18 cellular contexts compared by ENCODE assay signal in genomic region chr1:2343023-2343935, GRCh38. TPM values are rescaled to one million over a fixed set of nuclear protein-coding genes. Genes with fewer than 3 reads are reported as not detected.
DNase-seq lines count a peak whose midpoint lies in the region; ATAC-seq, FAIRE-seq and TF ChIP-seq lines count a peak whose summit lies in the region.
"Had no signal": no experiment of that assay in that cellular context is flagged by ENCODE, and none has a peak within 500 bp of the region (broad histone marks: within the 10 kb centered on the region; RNA-seq: fewer than 3 reads in every experiment).

No MANE protein-coding gene starts in this region.

- H3K9me3 Mint-ChIP-seq in stimulated activated memory B cell treated with anti-CD40 and anti-IgM and Interleukin-4, amounts not matched to agents 10 μg/mL and 1 μg/mL and 100 μg/mL, for 72 hours: no peaks in the 10 kb centered on the region
- H3K9me3 Mint-ChIP-seq: CD8-positive, alpha-beta memory T cell had no signal

- TF ChIP-seq EP300 in H1 (IDR thresholded peaks at IDR 0.05; ENCODE audit: borderline replicate concordance in 1 of 2, low read depth in 2 of 2, low read length in 2 of 2): no peak

- no peak overlapping the region for H3K18ac ChIP-seq in H1 (ENCODE audit: extremely low read depth, low read length)

- ATAC-seq in left ventricle myocardium superior: no peak
- peak; percentile 13 for ATAC-seq in stimulated activated memory B cell treated with anti-CD40 and anti-IgM and Interleukin-4, amounts not matched to agents 10 μg/mL and 1 μg/mL and 100 μg/mL, for 72 hours
- ATAC-seq in GM18907 (IDR thresholded peaks at IDR 0.05; ENCODE audit: unreplicated experiment): no peak

- no peak overlapping the region for H2BK12ac ChIP-seq in H1 (ENCODE audit: low read depth, low read length)

- H3K9ac ChIP-seq in H1 (replicated peaks in 1 of 4; ENCODE audit: extremely low read depth in 1 of 4, low read depth in 3 of 4, low read length in 3 of 4): no peak overlapping the region

- no peak overlapping the region for H2BK15ac ChIP-seq in H1 (ENCODE audit: low read length)

- H3K23ac ChIP-seq in H1 (ENCODE audit: insufficient read length): no peak overlapping the region

- H2BK120ac ChIP-seq in H1 (replicated peaks; ENCODE audit: low read depth, low read length): no peak overlapping the region

- H3K27me3 Mint-ChIP-seq in stimulated activated memory B cell treated with anti-CD40 and anti-IgM and Interleukin-4, amounts not matched to agents 10 μg/mL and 1 μg/mL and 100 μg/mL, for 72 hours: no peaks in the 10 kb centered on the region
- H3K27me3 Mint-ChIP-seq: CD8-positive, alpha-beta memory T cell had no signal

- peaks cover 0 to 3% of the 10 kb centered on the region in 2 experiments for H4K20me1 ChIP-seq in H1 (replicated peaks in 1 of 2; ENCODE audit: control insufficient read depth in 1 of 2, insufficient read depth in 2 of 2, low read length in 2 of 2)

- H3K36me3 ChIP-seq in H1 (ENCODE audit: control insufficient read depth in 2 of 4, insufficient read depth in 4 of 4, low read length in 3 of 4) (no peaks in the 10 kb centered on the region), esophagus squamous epithelium (no peaks in the 10 kb centered on the region)
- H3K36me3 ChIP-seq: SJCRH30 had no signal

- H3K9me3 ChIP-seq in H1 (ENCODE audit: insufficient read depth in 2 of 2, low read depth in 1 of 2, low read length in 1 of 2) (no peaks in the 10 kb centered on the region), esophagus squamous epithelium (no peaks in the 10 kb centered on the region)
- H3K9me3 ChIP-seq: SJCRH30 had no signal

- H3K79me2 ChIP-seq in H1 (ENCODE audit: control insufficient read depth in 1 of 2, insufficient read depth in 2 of 2, low read length in 2 of 2): no peaks in the 10 kb centered on the region

- no peak for TF ChIP-seq CTCF in H1 (IDR thresholded peaks at IDR 0.05; ENCODE audit: control extremely low read depth in 1 of 3, insufficient read depth in 1 of 3, low read depth in 1 of 3, low read length in 3 of 3)
- no peak for TF ChIP-seq CTCF in esophagus squamous epithelium (IDR thresholded peaks at IDR 0.05)

- no peak overlapping the region for H3K4me2 ChIP-seq in H1 (ENCODE audit: insufficient read depth in 1 of 2, low read depth in 2 of 2, low read length in 2 of 2)

- H3K4me3 Mint-ChIP-seq in stimulated activated memory B cell treated with anti-CD40 and anti-IgM and Interleukin-4, amounts not matched to agents 10 μg/mL and 1 μg/mL and 100 μg/mL, for 72 hours: no peak overlapping the region
- H3K4me3 Mint-ChIP-seq: CD8-positive, alpha-beta memory T cell had no signal

- H4K8ac ChIP-seq in H1 (ENCODE audit: extremely low read depth, insufficient read depth, low read length): peak overlapping the region; percentile 28; the same call in 1 of the 2 replicates

- H3K27ac Mint-ChIP-seq in stimulated activated memory B cell treated with anti-CD40 and anti-IgM and Interleukin-4, amounts not matched to agents 10 μg/mL and 1 μg/mL and 100 μg/mL, for 72 hours: no peak overlapping the region
- H3K27ac Mint-ChIP-seq: CD8-positive, alpha-beta memory T cell had no signal

- POLR2A ChIA-PET in H1 (lab: Charles Lee; ENCODE audit: partially characterized antibody): interaction anchor here (0.6 to 1.0 kb wide), 2 partner anchors 69 to 778 kb away, joined by 3 read pairs; partner anchors contain the start of gene PEX10

- H3K4me3 ChIP-seq in H1 (ENCODE audit: extremely low read depth in 1 of 4, insufficient read depth in 2 of 4, low read depth in 3 of 4, low read length in 4 of 4): no peak overlapping the region
- no peak overlapping the region for H3K4me3 ChIP-seq in esophagus squamous epithelium
- H3K4me3 ChIP-seq: SJCRH30 had no signal

- H3K4ac ChIP-seq in H1 (replicated peaks; ENCODE audit: insufficient read length, low read depth, low read length): no peak overlapping the region

- H3K27me3 ChIP-seq in H1 (replicated peaks in 1 of 4; ENCODE audit: control insufficient read depth in 3 of 4, extremely low read depth in 1 of 4, insufficient read depth in 3 of 4, low read length in 3 of 4): no peaks in the 10 kb centered on the region
- peaks cover 0 to 18% (median 0%) of the 10 kb centered on the region in 4 donors for H3K27me3 ChIP-seq in esophagus squamous epithelium

- H3K36me3 Mint-ChIP-seq in stimulated activated memory B cell treated with anti-CD40 and anti-IgM and Interleukin-4, amounts not matched to agents 10 μg/mL and 1 μg/mL and 100 μg/mL, for 72 hours: no peaks in the 10 kb centered on the region
- H3K36me3 Mint-ChIP-seq: CD8-positive, alpha-beta memory T cell had no signal

- no peak overlapping the region for H3K14ac ChIP-seq in H1 (ENCODE audit: insufficient read length)

- H3K4me1 Mint-ChIP-seq in stimulated activated memory B cell treated with anti-CD40 and anti-IgM and Interleukin-4, amounts not matched to agents 10 μg/mL and 1 μg/mL and 100 μg/mL, for 72 hours: no peaks in the 10 kb centered on the region
- H3K4me1 Mint-ChIP-seq: CD8-positive, alpha-beta memory T cell had no signal

- no peak for FAIRE-seq in H1 (lab: Jason Lieb, UNC)
- FAIRE-seq: A204.1, D721Med, GM12892, GM18507 had no signal

- DNase-seq in left ventricle myocardium superior: peak; percentile 23
- no peak for DNase-seq in cardiac septum (ENCODE audit: low spot score)
- no peak for DNase-seq in H1 (ENCODE audit: low read depth in 1 of 2, low spot score in 2 of 2)
- peak; percentile 33 for DNase-seq in midbrain (lab: John Stamatoyannopoulos, UW)
- DNase-seq in pons (ENCODE audit: low spot score): no peak
- DNase-seq in esophagus squamous epithelium (lab: John Stamatoyannopoulos, UW): no peak
- DNase-seq: H7, KG1, NCI-H1694 treated with DMSO at 0.1 percent for 48 hours, NCI-H748 treated with DMSO at 0.1 percent for 48 hours, SJCRH30 had no signal

- H2AK5ac ChIP-seq in H1 (ENCODE audit: low read depth, low read length): no peak overlapping the region

- H2BK20ac ChIP-seq in H1 (ENCODE audit: low read length): no peak overlapping the region

- no peak for TF ChIP-seq RAD21 in H1 (IDR thresholded peaks at IDR 0.05 in 1 of 2, conservative IDR thresholded peaks at IDR 0.05 in 1 of 2; ENCODE audit: low read depth in 2 of 2, low read length in 2 of 2)

- intact Hi-C loops in left ventricle myocardium superior (cut with micrococcal nuclease) (no loop called here), cardiac septum (cut with DNase I) (no loop called here), esophagus squamous epithelium (cut with DNase I) (no loop called here)

- H4K5ac ChIP-seq in H1 (ENCODE audit: insufficient read length, low read depth, low read length): no peak overlapping the region

- TF ChIP-seq POLR2A in H1 (IDR thresholded peaks at IDR 0.05; ENCODE audit: control extremely low read depth in 1 of 2, low read depth in 2 of 2, low read length in 2 of 2) (no peak), esophagus squamous epithelium (IDR thresholded peaks at IDR 0.05) (no peak)

- H3K27ac ChIP-seq in H1 (ENCODE audit: low read depth, low read length): no peak overlapping the region
- no peak overlapping the region for H3K27ac ChIP-seq in esophagus squamous epithelium
- H3K27ac ChIP-seq: SJCRH30 had no signal

- H3K79me1 ChIP-seq in H1 (ENCODE audit: low read depth, low read length): no peaks in the 10 kb centered on the region

- 94% methylated on average over 27 of the region's 39 CpGs; no CpG with 5 or more reads in 1 of the 2 experiments for WGBS in H1 (ENCODE audit: extremely low coverage in 1 of 2, insufficient coverage in 1 of 2, insufficient read length in 1 of 2, insufficient replicate concordance in 2 of 2, low coverage in 1 of 2, low lambda C conversion rate in 2 of 2, missing lambda C conversion rate in 1 of 2), 2 experiments
- 73 to 86% methylated on average over 10 to 18 of the region's 39 CpGs for WGBS in esophagus squamous epithelium, 2 donors

- H3K4me1 ChIP-seq in H1 (replicated peaks in 1 of 4; ENCODE audit: control insufficient read depth in 3 of 4, insufficient read depth in 4 of 4, low read length in 3 of 4) (no peaks in the 10 kb centered on the region), esophagus squamous epithelium (peaks cover 0 to 10% (median 0%) of the 10 kb centered on the region in 3 donors)

- H4K91ac ChIP-seq in H1 (replicated peaks; ENCODE audit: insufficient read length, low read length): no peak overlapping the region

- no peak overlapping the region for H2BK5ac ChIP-seq in H1 (ENCODE audit: low read depth, low read length)

- H3K23me2 ChIP-seq in H1 (ENCODE audit: low read depth, low read length): no peaks in the 10 kb centered on the region

- no peak overlapping the region for H2AFZ ChIP-seq in H1 (ENCODE audit: low read length)

- no peak overlapping the region for H3K56ac ChIP-seq in H1 (replicated peaks; ENCODE audit: insufficient read length, low read depth, low read length)

- CTCF ChIA-PET in H1 (lab: Charles Lee; ENCODE audit: partially characterized antibody): interaction anchor here (0.6 to 1.8 kb wide), 7 partner anchors 27 to 204 kb away, joined by 3 to 6 read pairs (median 3); partner anchors contain the start of gene FAAP20

TF ChIP-seq in H1, 55 proteins besides CTCF, POLR2A, EP300 and RAD21 (continues in another document):
- no peak for TF ChIP-seq TBP (IDR thresholded peaks at IDR 0.05; ENCODE audit: low read depth, low read length)
- TF ChIP-seq SUZ12 (IDR thresholded peaks at IDR 0.05; ENCODE audit: low read length): no peak

RNA-seq across cellular contexts. Expression of gene MORN1, which starts 48.1 kb away (rescaled TPM):
- total RNA-seq in left ventricle myocardium superior (5.3 TPM), cardiac septum (3.6 TPM), esophagus squamous epithelium (10 to 100 TPM in 1 of 4 donors, 1 to 10 TPM in 3; 6.7 to 10.8 (median 7.0) TPM)
- total RNA-seq in H1 (2021; fragmentation: NEBNext Ultra II Directional; extraction: Animal tissue kit (Norgen Biotek cat#: 25700)): 9.1 and 10.5 TPM in 2 replicates
- 5.0 and 7.6 TPM in 2 replicates for polyA plus RNA-seq in H1 (2011; rRNA removed)
- polyA plus RNA-seq in H1 (2011; cell fraction: cytosol; rRNA removed): 6.9 TPM
- polyA plus RNA-seq in H1 (2011; cell fraction: nucleus; rRNA removed): 15.8 TPM
- polyA plus RNA-seq in H1 (2012, experiment 1 of 2): 4.3 to 8.9 TPM (median 7.8 TPM) in 4 replicates
- 2.9 TPM for polyA plus RNA-seq in H1 (2012, experiment 2 of 2)
- 3.5 TPM for polyA plus RNA-seq in H1 (2013, experiment 1 of 2)
- 3.7 TPM for polyA plus RNA-seq in H1 (2013, experiment 2 of 2)
- 9.2 and 11.9 TPM in 2 replicates for polyA minus RNA-seq in H1 (2011; rRNA and poly(A)+ RNA removed)
- polyA minus RNA-seq in H1 (2011; cell fraction: cytosol; rRNA and poly(A)+ RNA removed): 7.9 TPM
- 14.4 TPM for polyA minus RNA-seq in H1 (2011; cell fraction: nucleus; rRNA and poly(A)+ RNA removed)

RNA-seq across cellular contexts. Expression of gene RER1, which starts 48.4 kb away (rescaled TPM):
- 98.1 TPM for total RNA-seq in left ventricle myocardium superior
- 81.9 TPM for total RNA-seq in cardiac septum
- total RNA-seq in H1 (2021; fragmentation: NEBNext Ultra II Directional; extraction: Animal tissue kit (Norgen Biotek cat#: 25700)): 92.0 and 102 TPM in 2 replicates
- 120 and 134 TPM in 2 replicates for polyA plus RNA-seq in H1 (2011; rRNA removed)
- 93.7 TPM for polyA plus RNA-seq in H1 (2011; cell fraction: cytosol; rRNA removed)
- polyA plus RNA-seq in H1 (2011; cell fraction: nucleus; rRNA removed): 63.8 TPM
- 70.3 to 94.7 TPM (median 80.1 TPM) in 4 replicates for polyA plus RNA-seq in H1 (2012, experiment 1 of 2)
- polyA plus RNA-seq in H1 (2012, experiment 2 of 2): 37.7 TPM
- 96.9 TPM for polyA plus RNA-seq in H1 (2013, experiment 1 of 2)
- 106 TPM for polyA plus RNA-seq in H1 (2013, experiment 2 of 2)
- 133 and 151 TPM in 2 replicates for polyA minus RNA-seq in H1 (2011; rRNA and poly(A)+ RNA removed)
- 34.6 TPM for polyA minus RNA-seq in H1 (2011; cell fraction: cytosol; rRNA and poly(A)+ RNA removed)
- polyA minus RNA-seq in H1 (2011; cell fraction: nucleus; rRNA and poly(A)+ RNA removed): 20.3 TPM
- total RNA-seq in esophagus squamous epithelium: 100 to 1,000 TPM in 1 of 4 donors, 10 to 100 TPM in 3; 63.3 to 136 (median 75.7) TPM

Comparison
In these comparisons a context has a peak if more than half of its experiments do, and no peak if none do; other contexts are left out.
1. DNase-seq: peak in left ventricle myocardium superior (single experiment) and midbrain (single experiment); none in cardiac septum (single experiment), H1 (0 of 2), pons (single experiment) and esophagus squamous epithelium (single experiment).